In genomic region chr1:28104866-28105467, GRCh38 we compare ENCODE assay signal across 1 cellular context.
TF ChIP-seq lines count a peak whose summit lies in the region.

No MANE protein-coding gene starts in this region.

TF ChIP-seq in HepG2, 621 proteins besides CTCF, POLR2A, EP300 and RAD21 (continued from another document and continues in another):
- TF ChIP-seq, protein P1, sequence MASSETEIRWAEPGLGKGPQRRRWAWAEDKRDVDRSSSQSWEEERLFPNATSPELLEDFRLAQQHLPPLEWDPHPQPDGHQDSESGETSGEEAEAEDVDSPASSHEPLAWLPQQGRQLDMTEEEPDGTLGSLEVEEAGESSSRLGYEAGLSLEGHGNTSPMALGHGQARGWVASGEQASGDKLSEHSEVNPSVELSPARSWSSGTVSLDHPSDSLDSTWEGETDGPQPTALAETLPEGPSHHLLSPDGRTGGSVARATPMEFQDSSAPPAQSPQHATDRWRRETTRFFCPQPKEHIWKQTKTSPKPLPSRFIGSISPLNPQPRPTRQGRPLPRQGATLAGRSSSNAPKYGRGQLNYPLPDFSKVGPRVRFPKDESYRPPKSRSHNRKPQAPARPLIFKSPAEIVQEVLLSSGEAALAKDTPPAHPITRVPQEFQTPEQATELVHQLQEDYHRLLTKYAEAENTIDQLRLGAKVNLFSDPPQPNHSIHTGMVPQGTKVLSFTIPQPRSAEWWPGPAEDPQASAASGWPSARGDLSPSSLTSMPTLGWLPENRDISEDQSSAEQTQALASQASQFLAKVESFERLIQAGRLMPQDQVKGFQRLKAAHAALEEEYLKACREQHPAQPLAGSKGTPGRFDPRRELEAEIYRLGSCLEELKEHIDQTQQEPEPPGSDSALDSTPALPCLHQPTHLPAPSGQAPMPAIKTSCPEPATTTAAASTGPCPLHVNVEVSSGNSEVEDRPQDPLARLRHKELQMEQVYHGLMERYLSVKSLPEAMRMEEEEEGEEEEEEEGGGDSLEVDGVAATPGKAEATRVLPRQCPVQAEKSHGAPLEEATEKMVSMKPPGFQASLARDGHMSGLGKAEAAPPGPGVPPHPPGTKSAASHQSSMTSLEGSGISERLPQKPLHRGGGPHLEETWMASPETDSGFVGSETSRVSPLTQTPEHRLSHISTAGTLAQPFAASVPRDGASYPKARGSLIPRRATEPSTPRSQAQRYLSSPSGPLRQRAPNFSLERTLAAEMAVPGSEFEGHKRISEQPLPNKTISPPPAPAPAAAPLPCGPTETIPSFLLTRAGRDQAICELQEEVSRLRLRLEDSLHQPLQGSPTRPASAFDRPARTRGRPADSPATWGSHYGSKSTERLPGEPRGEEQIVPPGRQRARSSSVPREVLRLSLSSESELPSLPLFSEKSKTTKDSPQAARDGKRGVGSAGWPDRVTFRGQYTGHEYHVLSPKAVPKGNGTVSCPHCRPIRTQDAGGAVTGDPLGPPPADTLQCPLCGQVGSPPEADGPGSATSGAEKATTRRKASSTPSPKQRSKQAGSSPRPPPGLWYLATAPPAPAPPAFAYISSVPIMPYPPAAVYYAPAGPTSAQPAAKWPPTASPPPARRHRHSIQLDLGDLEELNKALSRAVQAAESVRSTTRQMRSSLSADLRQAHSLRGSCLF (CRISPR knock-in tag; IDR thresholded peaks at IDR 0.05; ENCODE audit: borderline replicate concordance) = no peak
- no peak for TF ChIP-seq ZNF746 (CRISPR knock-in tag; IDR thresholded peaks at IDR 0.05)
- peak; percentile 83 for TF ChIP-seq FOSL2 (CRISPR knock-in tag; IDR thresholded peaks at IDR 0.05)
- no peak for TF ChIP-seq BCLAF1 (IDR thresholded peaks at IDR 0.05)
- TF ChIP-seq HNRNPH1 (optimal IDR thresholded peaks at IDR 0.05; ENCODE audit: low read depth, low read length) = no peak
- TF ChIP-seq ZNF790 (CRISPR knock-in tag; IDR thresholded peaks at IDR 0.05; ENCODE audit: borderline replicate concordance) = no peak
- no peak for TF ChIP-seq MBD4 (IDR thresholded peaks at IDR 0.05; ENCODE audit: borderline replicate concordance, low read length)
- TF ChIP-seq RXRB (CRISPR knock-in tag; IDR thresholded peaks at IDR 0.05; ENCODE audit: borderline replicate concordance) = no peak
- no peak for TF ChIP-seq HNRNPUL1 (IDR thresholded peaks at IDR 0.05; ENCODE audit: low read depth, low read length)
- TF ChIP-seq ZBTB37 (CRISPR knock-in tag; IDR thresholded peaks at IDR 0.05) = no peak
- TF ChIP-seq ZBTB25 (CRISPR knock-in tag; IDR thresholded peaks at IDR 0.05) = no peak
- TF ChIP-seq PHB2 (IDR thresholded peaks at IDR 0.05; ENCODE audit: partially characterized antibody) = no peak
- no peak for TF ChIP-seq SNRNP70 (IDR thresholded peaks at IDR 0.05; ENCODE audit: low read depth, low read length)
- no peak for TF ChIP-seq MED8 (CRISPR knock-in tag; IDR thresholded peaks at IDR 0.05; ENCODE audit: insufficient replicate concordance)
- TF ChIP-seq, protein P2, sequence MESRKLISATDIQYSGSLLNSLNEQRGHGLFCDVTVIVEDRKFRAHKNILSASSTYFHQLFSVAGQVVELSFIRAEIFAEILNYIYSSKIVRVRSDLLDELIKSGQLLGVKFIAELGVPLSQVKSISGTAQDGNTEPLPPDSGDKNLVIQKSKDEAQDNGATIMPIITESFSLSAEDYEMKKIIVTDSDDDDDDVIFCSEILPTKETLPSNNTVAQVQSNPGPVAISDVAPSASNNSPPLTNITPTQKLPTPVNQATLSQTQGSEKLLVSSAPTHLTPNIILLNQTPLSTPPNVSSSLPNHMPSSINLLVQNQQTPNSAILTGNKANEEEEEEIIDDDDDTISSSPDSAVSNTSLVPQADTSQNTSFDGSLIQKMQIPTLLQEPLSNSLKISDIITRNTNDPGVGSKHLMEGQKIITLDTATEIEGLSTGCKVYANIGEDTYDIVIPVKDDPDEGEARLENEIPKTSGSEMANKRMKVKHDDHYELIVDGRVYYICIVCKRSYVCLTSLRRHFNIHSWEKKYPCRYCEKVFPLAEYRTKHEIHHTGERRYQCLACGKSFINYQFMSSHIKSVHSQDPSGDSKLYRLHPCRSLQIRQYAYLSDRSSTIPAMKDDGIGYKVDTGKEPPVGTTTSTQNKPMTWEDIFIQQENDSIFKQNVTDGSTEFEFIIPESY (CRISPR knock-in tag; IDR thresholded peaks at IDR 0.05) = no peak
- no peak for TF ChIP-seq ZNF12 (CRISPR knock-in tag; IDR thresholded peaks at IDR 0.05)
- TF ChIP-seq, protein P3, sequence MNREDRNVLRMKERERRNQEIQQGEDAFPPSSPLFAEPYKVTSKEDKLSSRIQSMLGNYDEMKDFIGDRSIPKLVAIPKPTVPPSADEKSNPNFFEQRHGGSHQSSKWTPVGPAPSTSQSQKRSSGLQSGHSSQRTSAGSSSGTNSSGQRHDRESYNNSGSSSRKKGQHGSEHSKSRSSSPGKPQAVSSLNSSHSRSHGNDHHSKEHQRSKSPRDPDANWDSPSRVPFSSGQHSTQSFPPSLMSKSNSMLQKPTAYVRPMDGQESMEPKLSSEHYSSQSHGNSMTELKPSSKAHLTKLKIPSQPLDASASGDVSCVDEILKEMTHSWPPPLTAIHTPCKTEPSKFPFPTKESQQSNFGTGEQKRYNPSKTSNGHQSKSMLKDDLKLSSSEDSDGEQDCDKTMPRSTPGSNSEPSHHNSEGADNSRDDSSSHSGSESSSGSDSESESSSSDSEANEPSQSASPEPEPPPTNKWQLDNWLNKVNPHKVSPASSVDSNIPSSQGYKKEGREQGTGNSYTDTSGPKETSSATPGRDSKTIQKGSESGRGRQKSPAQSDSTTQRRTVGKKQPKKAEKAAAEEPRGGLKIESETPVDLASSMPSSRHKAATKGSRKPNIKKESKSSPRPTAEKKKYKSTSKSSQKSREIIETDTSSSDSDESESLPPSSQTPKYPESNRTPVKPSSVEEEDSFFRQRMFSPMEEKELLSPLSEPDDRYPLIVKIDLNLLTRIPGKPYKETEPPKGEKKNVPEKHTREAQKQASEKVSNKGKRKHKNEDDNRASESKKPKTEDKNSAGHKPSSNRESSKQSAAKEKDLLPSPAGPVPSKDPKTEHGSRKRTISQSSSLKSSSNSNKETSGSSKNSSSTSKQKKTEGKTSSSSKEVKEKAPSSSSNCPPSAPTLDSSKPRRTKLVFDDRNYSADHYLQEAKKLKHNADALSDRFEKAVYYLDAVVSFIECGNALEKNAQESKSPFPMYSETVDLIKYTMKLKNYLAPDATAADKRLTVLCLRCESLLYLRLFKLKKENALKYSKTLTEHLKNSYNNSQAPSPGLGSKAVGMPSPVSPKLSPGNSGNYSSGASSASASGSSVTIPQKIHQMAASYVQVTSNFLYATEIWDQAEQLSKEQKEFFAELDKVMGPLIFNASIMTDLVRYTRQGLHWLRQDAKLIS (CRISPR knock-in tag; IDR thresholded peaks at IDR 0.05) = no peak
- no peak for TF ChIP-seq RXRA (CRISPR knock-in tag; IDR thresholded peaks at IDR 0.05)
- TF ChIP-seq TBX3 (IDR thresholded peaks at IDR 0.05; ENCODE audit: borderline replicate concordance) = no peak
- TF ChIP-seq ZMYM3 (CRISPR knock-in tag; IDR thresholded peaks at IDR 0.05) = peak; percentile 23; the same call in 1 of the 2 replicates
- TF ChIP-seq DNMT1 (CRISPR knock-in tag; IDR thresholded peaks at IDR 0.05) = no peak
- no peak for TF ChIP-seq ZNF468 (CRISPR knock-in tag; IDR thresholded peaks at IDR 0.05)
- TF ChIP-seq, protein P4, sequence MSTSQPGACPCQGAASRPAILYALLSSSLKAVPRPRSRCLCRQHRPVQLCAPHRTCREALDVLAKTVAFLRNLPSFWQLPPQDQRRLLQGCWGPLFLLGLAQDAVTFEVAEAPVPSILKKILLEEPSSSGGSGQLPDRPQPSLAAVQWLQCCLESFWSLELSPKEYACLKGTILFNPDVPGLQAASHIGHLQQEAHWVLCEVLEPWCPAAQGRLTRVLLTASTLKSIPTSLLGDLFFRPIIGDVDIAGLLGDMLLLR (CRISPR knock-in tag; IDR thresholded peaks at IDR 0.05) = no peak
- TF ChIP-seq ZMAT5 (CRISPR knock-in tag; IDR thresholded peaks at IDR 0.05; ENCODE audit: borderline replicate concordance, low read depth) = no peak
- TF ChIP-seq RERE (CRISPR knock-in tag; IDR thresholded peaks at IDR 0.05; ENCODE audit: low read depth) = no peak
- no peak for TF ChIP-seq RFXAP (CRISPR knock-in tag; IDR thresholded peaks at IDR 0.05; ENCODE audit: borderline replicate concordance)
- no peak for TF ChIP-seq HMGA1 (CRISPR knock-in tag; conservative IDR thresholded peaks at IDR 0.05)
- no peak for TF ChIP-seq SMAD9 (CRISPR knock-in tag; IDR thresholded peaks at IDR 0.05)
- TF ChIP-seq FOXA1 (IDR thresholded peaks at IDR 0.05) = no peak
- 0 out of 2 replicates have a peak, but pooled peaks have one; percentile 24 for TF ChIP-seq FOXA1 (CRISPR knock-in tag; IDR thresholded peaks at IDR 0.05)
- peak; percentile 49; the same call in 1 of the 2 replicates for TF ChIP-seq ELF1 (CRISPR knock-in tag; IDR thresholded peaks at IDR 0.05)
- TF ChIP-seq MZF1 (CRISPR knock-in tag; IDR thresholded peaks at IDR 0.05; ENCODE audit: borderline replicate concordance) = no peak
- TF ChIP-seq, protein P5, sequence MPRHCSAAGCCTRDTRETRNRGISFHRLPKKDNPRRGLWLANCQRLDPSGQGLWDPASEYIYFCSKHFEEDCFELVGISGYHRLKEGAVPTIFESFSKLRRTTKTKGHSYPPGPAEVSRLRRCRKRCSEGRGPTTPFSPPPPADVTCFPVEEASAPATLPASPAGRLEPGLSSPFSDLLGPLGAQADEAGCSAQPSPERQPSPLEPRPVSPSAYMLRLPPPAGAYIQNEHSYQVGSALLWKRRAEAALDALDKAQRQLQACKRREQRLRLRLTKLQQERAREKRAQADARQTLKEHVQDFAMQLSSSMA (CRISPR knock-in tag; IDR thresholded peaks at IDR 0.05) = no peak
